In genomic region chr22:44195189-44195871, GRCh38 we compare ENCODE assay signal across 28 cellular contexts. TPM values are rescaled to one million over a fixed set of nuclear protein-coding genes. Genes with fewer than 3 reads are reported as not detected.
DNase-seq lines count a peak whose midpoint lies in the region; FAIRE-seq and TF ChIP-seq lines count a peak whose summit lies in the region.
"Had no signal": no experiment of that assay in that cellular context is flagged by ENCODE, and none has a peak within 500 bp of the region (broad histone marks: within the 10 kb centered on the region; RNA-seq: fewer than 3 reads in every experiment).

No MANE protein-coding gene starts in this region.

- H2BK5ac ChIP-seq in H1 (ENCODE audit: low read depth, low read length), result no peak overlapping the region

- peak; percentile 23 for DNase-seq in MM.1S
- DNase-seq in H1 (ENCODE audit: low read depth in 1 of 2, low spot score in 2 of 2), result no peak
- DNase-seq in medulla oblongata (ENCODE audit: extremely low spot score), result no peak
- DNase-seq in stimulated activated CD4-positive, alpha-beta T cell treated with anti-CD3 and anti-CD28 coated beads, Interleukin-4, amount 100 ng/mL, for 24 hours, result no peak
- no peak for DNase-seq in SHP77 (lab: John Stamatoyannopoulos, UW)
- DNase-seq in D721Med (ENCODE audit: insufficient read length, low spot score), result no peak
- DNase-seq: activated effector memory CD4-positive, alpha-beta T cell treated with Interleukin-2 at 50 U/mL for 16 hours; activated T-cell treated with anti-CD3 and anti-CD28 coated beads for 4 hours; Calu3; caudate nucleus; effector memory CD4-positive, alpha-beta T cell; EL; hippocampal formation; Kasumi-1; MV-4-11; NCI-H1436; SJCRH30; SW 1271; T-helper 9 cell had no signal

- no peaks in the 10 kb centered on the region for H3K9me3 ChIP-seq in BLaER1
- H3K9me3 ChIP-seq in BLaER1 treated with 17β-estradiol and CSF1 and Interleukin-3, amounts not matched to agents 10 nM and 100 nM (replicated peaks in 1 of 11), result peaks cover 0 to 7% (median 0%) of the 10 kb centered on the region in 11 experiments; a peak in 1 of 22 replicates
- H3K9me3 ChIP-seq in MM.1S (replicated peaks; ENCODE audit: insufficient read depth, low read length), result no peaks in the 10 kb centered on the region
- no peaks in the 10 kb centered on the region for H3K9me3 ChIP-seq in H1 (ENCODE audit: insufficient read depth in 2 of 2, low read depth in 1 of 2, low read length in 1 of 2)
- H3K9me3 ChIP-seq: SJCRH30, thoracic aorta had no signal

- POLR2A ChIA-PET in H1 (lab: Charles Lee; ENCODE audit: partially characterized antibody), result no interaction called here

- H3K79me1 ChIP-seq in H1 (ENCODE audit: low read depth, low read length), result no peaks in the 10 kb centered on the region

- no peak overlapping the region for H3K56ac ChIP-seq in H1 (replicated peaks; ENCODE audit: insufficient read length, low read depth, low read length)

- no peak overlapping the region for H2BK120ac ChIP-seq in H1 (replicated peaks; ENCODE audit: low read depth, low read length)

- H3K79me2 ChIP-seq in MM.1S (ENCODE audit: low read length) (no peaks in the 10 kb centered on the region), H1 (ENCODE audit: control insufficient read depth in 1 of 2, insufficient read depth in 2 of 2, low read length in 2 of 2) (no peaks in the 10 kb centered on the region)

- H3K9me2 ChIP-seq in MM.1S (replicated peaks; ENCODE audit: insufficient read depth, low read length), result no peaks in the 10 kb centered on the region

- H3K9ac ChIP-seq in BLaER1 (no peak overlapping the region), MM.1S (ENCODE audit: low read length) (no peak overlapping the region), H1 (replicated peaks in 1 of 4; ENCODE audit: extremely low read depth in 1 of 4, low read depth in 3 of 4, low read length in 3 of 4) (no peak overlapping the region)
- no peak overlapping the region for H3K9ac ChIP-seq in BLaER1 treated with 17β-estradiol and CSF1 and Interleukin-3, amounts not matched to agents 10 nM and 100 nM

- WGBS in H1 (ENCODE audit: extremely low coverage in 1 of 2, insufficient coverage in 1 of 2, insufficient read length in 1 of 2, insufficient replicate concordance in 2 of 2, low coverage in 1 of 2, low lambda C conversion rate in 2 of 2, missing lambda C conversion rate in 1 of 2), 2 experiments, result 78% methylated on average over 5 of the region's 5 CpGs; no CpG with 5 or more reads in 1 of the 2 experiments

- no peak overlapping the region for H4K5ac ChIP-seq in H1 (ENCODE audit: insufficient read length, low read depth, low read length)

- H3K18ac ChIP-seq in H1 (ENCODE audit: extremely low read depth, low read length), result no peak overlapping the region

- H4K8ac ChIP-seq in H1 (ENCODE audit: extremely low read depth, insufficient read depth, low read length), result no peak overlapping the region; the same call in 1 of the 2 replicates

- peaks cover 23% of the 10 kb centered on the region for H3K27me3 ChIP-seq in BLaER1
- peaks cover 0 to 29% (median 9%) of the 10 kb centered on the region in 11 experiments; a peak in 15 of 22 replicates for H3K27me3 ChIP-seq in BLaER1 treated with 17β-estradiol and CSF1 and Interleukin-3, amounts not matched to agents 10 nM and 100 nM
- H3K27me3 ChIP-seq in MM.1S (replicated peaks; ENCODE audit: insufficient read depth, low read length), result peaks cover 25% of the 10 kb centered on the region
- no peaks in the 10 kb centered on the region for H3K27me3 ChIP-seq in H1 (replicated peaks in 1 of 4; ENCODE audit: control insufficient read depth in 3 of 4, extremely low read depth in 1 of 4, insufficient read depth in 3 of 4, low read length in 3 of 4)
- H3K27me3 ChIP-seq: SJCRH30 had no signal

- H3K36me3 ChIP-seq in BLaER1 (peaks cover 11% of the 10 kb centered on the region; the same call in 1 of the 2 replicates), MM.1S (replicated peaks; ENCODE audit: insufficient read depth, low read length) (no peaks in the 10 kb centered on the region), H1 (ENCODE audit: control insufficient read depth in 2 of 4, insufficient read depth in 4 of 4, low read length in 3 of 4) (no peaks in the 10 kb centered on the region)
- peaks cover 0 to 75% (median 29%) of the 10 kb centered on the region in 11 experiments; a peak in 14 of 22 replicates for H3K36me3 ChIP-seq in BLaER1 treated with 17β-estradiol and CSF1 and Interleukin-3, amounts not matched to agents 10 nM and 100 nM
- H3K36me3 ChIP-seq: SJCRH30, thoracic aorta had no signal

- H3K4ac ChIP-seq in H1 (replicated peaks; ENCODE audit: insufficient read length, low read depth, low read length), result no peak overlapping the region

- no peak overlapping the region for H3K23ac ChIP-seq in H1 (ENCODE audit: insufficient read length)

- H3K4me3 ChIP-seq in BLaER1, result no peak overlapping the region
- H3K4me3 ChIP-seq in BLaER1 treated with 17β-estradiol and CSF1 and Interleukin-3, amounts not matched to agents 10 nM and 100 nM, result no peak overlapping the region
- no peak overlapping the region for H3K4me3 ChIP-seq in MM.1S (ENCODE audit: low read length)
- no peak overlapping the region for H3K4me3 ChIP-seq in H1 (ENCODE audit: extremely low read depth in 1 of 4, insufficient read depth in 2 of 4, low read depth in 3 of 4, low read length in 4 of 4)
- H3K4me3 ChIP-seq: coronary artery, lung, SJCRH30, skin epidermis, thoracic aorta had no signal

- peak overlapping the region; percentile 20 for H4K91ac ChIP-seq in H1 (replicated peaks; ENCODE audit: insufficient read length, low read length)

- H2BK12ac ChIP-seq in H1 (ENCODE audit: low read depth, low read length), result 0 out of 2 replicates have a peak overlapping the region, but pooled peaks have one; percentile 68

- peaks cover 78% of the 10 kb centered on the region for H3K4me1 ChIP-seq in BLaER1
- H3K4me1 ChIP-seq in BLaER1 treated with 17β-estradiol and CSF1 and Interleukin-3, amounts not matched to agents 10 nM and 100 nM, result peaks cover 35 to 79% (median 75%) of the 10 kb centered on the region in 10 experiments
- H3K4me1 ChIP-seq in MM.1S (ENCODE audit: low read length), result peaks cover 30% of the 10 kb centered on the region
- peaks cover 0 to 7% (median 0%) of the 10 kb centered on the region in 4 experiments; a peak in 4 of 7 replicates for H3K4me1 ChIP-seq in H1 (replicated peaks in 1 of 4; ENCODE audit: control insufficient read depth in 3 of 4, insufficient read depth in 4 of 4, low read length in 3 of 4)
- H3K4me1 ChIP-seq: SJCRH30 had no signal

- H2AK5ac ChIP-seq in H1 (ENCODE audit: low read depth, low read length), result no peak overlapping the region

- H3K27ac ChIP-seq in BLaER1, result no peak overlapping the region
- no peak overlapping the region for H3K27ac ChIP-seq in BLaER1 treated with 17β-estradiol and CSF1 and Interleukin-3, amounts not matched to agents 10 nM and 100 nM
- H3K27ac ChIP-seq in MM.1S (ENCODE audit: low read length), result no peak overlapping the region
- no peak overlapping the region for H3K27ac ChIP-seq in H1 (ENCODE audit: low read depth, low read length)
- H3K27ac ChIP-seq: coronary artery, epithelial cell of prostate, SJCRH30, skin epidermis, thoracic aorta had no signal

- no peak overlapping the region for H2BK20ac ChIP-seq in H1 (ENCODE audit: low read length)

- 0 out of 2 replicates have a peak, but pooled peaks cover 7% of the 10 kb centered on the region for H3F3A ChIP-seq in MM.1S (ENCODE audit: insufficient read depth, low read length)

- no peak overlapping the region for H2AFZ ChIP-seq in MM.1S (ENCODE audit: low read length)
- H2AFZ ChIP-seq in H1 (ENCODE audit: low read length), result no peak overlapping the region

- no peak for TF ChIP-seq EP300 in H1 (IDR thresholded peaks at IDR 0.05; ENCODE audit: borderline replicate concordance in 1 of 2, low read depth in 2 of 2, low read length in 2 of 2)

- TF ChIP-seq CTCF in MM.1S (IDR thresholded peaks at IDR 0.05; ENCODE audit: low read length), result no peak
- TF ChIP-seq CTCF in H1 (IDR thresholded peaks at IDR 0.05; ENCODE audit: control extremely low read depth in 1 of 3, insufficient read depth in 1 of 3, low read depth in 1 of 3, low read length in 3 of 3), result no peak
- TF ChIP-seq CTCF in D721Med (IDR thresholded peaks at IDR 0.05; ENCODE audit: insufficient read depth, missing control alignments), result no peak

- CTCF ChIA-PET in H1 (lab: Charles Lee; ENCODE audit: partially characterized antibody), result interaction anchor here (0.7 to 1.4 kb wide), 6 partner anchors 22 to 200 kb away, joined by 3 to 5 read pairs (median 3); no protein-coding TSS in a partner anchor

- FAIRE-seq in H1 (lab: Jason Lieb, UNC) (no peak), D721Med (lab: Jason Lieb, UNC) (no peak)
- FAIRE-seq: RCC 7860 had no signal

- no peak overlapping the region for H3K14ac ChIP-seq in H1 (ENCODE audit: insufficient read length)

- peaks cover 13% of the 10 kb centered on the region; the same call in 1 of the 2 replicates for H3K23me2 ChIP-seq in H1 (ENCODE audit: low read depth, low read length)

- no peak for TF ChIP-seq POLR2A in H1 (IDR thresholded peaks at IDR 0.05; ENCODE audit: control extremely low read depth in 1 of 2, low read depth in 2 of 2, low read length in 2 of 2)

- no peak overlapping the region for H2BK15ac ChIP-seq in H1 (ENCODE audit: low read length)

- no peak for TF ChIP-seq RAD21 in H1 (IDR thresholded peaks at IDR 0.05 in 1 of 2, conservative IDR thresholded peaks at IDR 0.05 in 1 of 2; ENCODE audit: low read depth in 2 of 2, low read length in 2 of 2)

- H3K4me2 ChIP-seq in BLaER1, result peak overlapping the region; percentile 74
- peak overlapping the region in 8 of 11 experiments; percentile 74 to 90 (median 79); a peak in 16 of 22 replicates for H3K4me2 ChIP-seq in BLaER1 treated with 17β-estradiol and CSF1 and Interleukin-3, amounts not matched to agents 10 nM and 100 nM
- H3K4me2 ChIP-seq in MM.1S (ENCODE audit: low read depth, low read length), result no peak overlapping the region
- no peak overlapping the region for H3K4me2 ChIP-seq in H1 (ENCODE audit: insufficient read depth in 1 of 2, low read depth in 2 of 2, low read length in 2 of 2)

- H4K20me1 ChIP-seq in BLaER1 (peaks cover 62% of the 10 kb centered on the region), MM.1S (ENCODE audit: insufficient read depth, low read length) (no peaks in the 10 kb centered on the region), H1 (replicated peaks in 1 of 2; ENCODE audit: control insufficient read depth in 1 of 2, insufficient read depth in 2 of 2, low read length in 2 of 2) (peaks cover 0 to 5% of the 10 kb centered on the region in 2 experiments)
- H4K20me1 ChIP-seq in BLaER1 treated with 17β-estradiol and CSF1 and Interleukin-3, amounts not matched to agents 10 nM and 100 nM, result peaks cover 14 to 93% (median 62%) of the 10 kb centered on the region in 11 experiments; a peak in 19 of 22 replicates

RNA-seq across cellular contexts. Expression of gene PARVG, which starts 14.6 kb away (rescaled TPM):
- total RNA-seq in H1 (2021; fragmentation: NEBNext Ultra II Directional; extraction: Animal tissue kit (Norgen Biotek cat#: 25700)), result 0.37 and 0.50 TPM in 2 replicates
- polyA plus RNA-seq in H1 (2011; rRNA removed), result 0.80 and 1.5 TPM in 2 replicates
- polyA plus RNA-seq in H1 (2011; cell fraction: cytosol; rRNA removed), result 1.7 TPM
- 3.1 TPM for polyA plus RNA-seq in H1 (2011; cell fraction: nucleus; rRNA removed)
- 0.17 to 0.80 TPM (median 0.41 TPM) in 4 replicates for polyA plus RNA-seq in H1 (2012, experiment 1 of 2)
- polyA plus RNA-seq in H1 (2012, experiment 2 of 2), result 0.45 TPM
- 0.95 TPM for polyA plus RNA-seq in H1 (2013, experiment 1 of 2)
- 0.42 TPM for polyA plus RNA-seq in H1 (2013, experiment 2 of 2)
- 0.60 and 0.93 TPM in 2 replicates for polyA minus RNA-seq in H1 (2011; rRNA and poly(A)+ RNA removed)
- polyA minus RNA-seq in H1 (2011; cell fraction: cytosol; rRNA and poly(A)+ RNA removed), result 0.81 TPM
- polyA minus RNA-seq in H1 (2011; cell fraction: nucleus; rRNA and poly(A)+ RNA removed), result 1.5 TPM
- total RNA-seq: Calu3, osteocyte, SJCRH30 had no signal

Comparison
In these comparisons a context has a peak if more than half of its experiments do, and no peak if none do; other contexts are left out.
1. H3K4me2 ChIP-seq: peak in BLaER1 (single experiment) and BLaER1 treated with 17β-estradiol and CSF1 and Interleukin-3, amounts not matched to agents 10 nM and 100 nM (8 of 11); none in MM.1S (single experiment) and H1 (0 of 2).